In genomic region chr6:36957773-36958271, GRCh38 we compare ENCODE assay signal across 21 cellular contexts. TPM values are rescaled to one million over a fixed set of nuclear protein-coding genes. Genes with fewer than 3 reads are reported as not detected.
DNase-seq lines count a peak whose midpoint lies in the region; ATAC-seq, FAIRE-seq and TF ChIP-seq lines count a peak whose summit lies in the region.
"Had no signal": no experiment of that assay in that cellular context is flagged by ENCODE, and none has a peak within 500 bp of the region (broad histone marks: within the 10 kb centered on the region; RNA-seq: fewer than 3 reads in every experiment).

No MANE protein-coding gene starts in this region.

- H3K4me3 ChIP-seq in CD4-positive, CD25-positive, alpha-beta regulatory T cell (ENCODE audit: low read depth, low read length) = no peak overlapping the region
- H3K4me3 ChIP-seq in K562 (no peak overlapping the region), pancreas (no peak overlapping the region), PC-9 (no peak overlapping the region)

- H2AFZ ChIP-seq in K562 (ENCODE audit: low read depth, low read length) = no peak overlapping the region
- no peak overlapping the region for H2AFZ ChIP-seq in PC-9

- no peaks in the 10 kb centered on the region for H3K27me3 Mint-ChIP-seq in CD4-positive, CD25-positive, alpha-beta regulatory T cell
- H3K27me3 Mint-ChIP-seq: CD8-positive, alpha-beta memory T cell had no signal

- H4K20me1 ChIP-seq in K562 (replicated peaks; ENCODE audit: control insufficient read depth, insufficient read depth, low read length) = peaks cover 42% of the 10 kb centered on the region
- no peaks in the 10 kb centered on the region for H4K20me1 ChIP-seq in PC-9 (ENCODE audit: insufficient read depth)

- TF ChIP-seq CTCF in K562 (IDR thresholded peaks at IDR 0.05 in 2 of 3, conservative IDR thresholded peaks at IDR 0.05 in 1 of 3; ENCODE audit: insufficient read depth in 2 of 3, low read depth in 1 of 3, low read length in 3 of 3) (no peak), pancreas (IDR thresholded peaks at IDR 0.05) (no peak), PC-9 (conservative IDR thresholded peaks at IDR 0.05) (no peak)

- no peak overlapping the region for H3K27ac ChIP-seq in CD4-positive, CD25-positive, alpha-beta regulatory T cell (ENCODE audit: insufficient read depth, low read length, poor library complexity, severe bottlenecking)
- H3K27ac ChIP-seq in K562 (ENCODE audit: extremely low read depth, low read depth, low read length) = no peak overlapping the region
- no peak overlapping the region for H3K27ac ChIP-seq in pancreas
- H3K27ac ChIP-seq in PC-9 = no peak overlapping the region

- no peak overlapping the region for H3K4me2 ChIP-seq in K562 (ENCODE audit: insufficient read depth, low read length)
- no peak overlapping the region for H3K4me2 ChIP-seq in PC-9

- 0 out of 4 replicates have a peak overlapping the region, but pooled peaks of 1 of the 2 experiments have one; percentile 38 for H3K9ac ChIP-seq in K562 (ENCODE audit: insufficient read depth in 1 of 2, low read depth in 2 of 2, low read length in 2 of 2)

- H3K27ac Mint-ChIP-seq in CD4-positive, CD25-positive, alpha-beta regulatory T cell = peak overlapping the region in 1 of 3 donors; percentile 31

- peaks cover 9% of the 10 kb centered on the region for H3K36me3 ChIP-seq in CD4-positive, CD25-positive, alpha-beta regulatory T cell (ENCODE audit: control insufficient read depth, insufficient read depth, low read length)
- no peaks in the 10 kb centered on the region for H3K36me3 ChIP-seq in K562 (ENCODE audit: control insufficient read depth, insufficient read depth, low read length)
- H3K36me3 ChIP-seq in pancreas = no peaks in the 10 kb centered on the region
- no peaks in the 10 kb centered on the region for H3K36me3 ChIP-seq in PC-9 (ENCODE audit: low read depth)
- H3K36me3 ChIP-seq: BE2C had no signal

- TF ChIP-seq POLR2A in K562 (conservative IDR thresholded peaks at IDR 0.05) = no peak

- peak overlapping the region in 3 of 4 donors; percentile 11 to 96 (median 93) for H3K4me3 Mint-ChIP-seq in CD4-positive, CD25-positive, alpha-beta regulatory T cell

- peaks cover 28 to 71% (median 50%) of the 10 kb centered on the region in 4 donors for H3K4me1 Mint-ChIP-seq in CD4-positive, CD25-positive, alpha-beta regulatory T cell

- intact Hi-C loops in K562 (cut with micrococcal nuclease) (no loop called here), pancreas (cut with DNase I) (no loop called here), PC-9 (cut with micrococcal nuclease; ENCODE audit: unreplicated experiment) (no loop called here)

- in situ Hi-C loops in K562 (cut with MboI) = no loop called here

- no peaks in the 10 kb centered on the region for H3K36me3 Mint-ChIP-seq in CD4-positive, CD25-positive, alpha-beta regulatory T cell
- H3K36me3 Mint-ChIP-seq: CD8-positive, alpha-beta memory T cell had no signal

- H3K9me2 ChIP-seq in PC-9 (ENCODE audit: insufficient read depth) = no peaks in the 10 kb centered on the region

- TF ChIP-seq EP300 in K562 (IDR thresholded peaks at IDR 0.05; ENCODE audit: low read length) = no peak

- no peaks in the 10 kb centered on the region for H3K9me3 ChIP-seq in CD4-positive, CD25-positive, alpha-beta regulatory T cell (ENCODE audit: control insufficient read depth in 2 of 2, low read length in 2 of 2)
- H3K9me3 ChIP-seq in K562 (replicated peaks; ENCODE audit: control insufficient read depth, insufficient read depth, low read depth, low read length) (no peaks in the 10 kb centered on the region), pancreas (no peaks in the 10 kb centered on the region), PC-9 (ENCODE audit: insufficient read depth, low read depth) (no peaks in the 10 kb centered on the region)
- H3K9me3 ChIP-seq: BE2C had no signal

- CTCF ChIA-PET in K562 (lab: Yijun Ruan, JAX; ENCODE audit: low intra/inter-chr PET ratio) (no interaction called here), PC-9 (lab: Charles Lee) (no interaction called here)

- no peaks in the 10 kb centered on the region for H3K9me1 ChIP-seq in K562 (ENCODE audit: control insufficient read depth, insufficient read depth, low read length)

- WGBS in K562 (ENCODE audit: insufficient coverage, low coverage, missing lambda C conversion rate) = 41% methylated on average over 9 of the region's 9 CpGs
- WGBS in pancreas, 2 donors = 59 to 67% methylated on average over 9 of the region's 9 CpGs

- H3K79me2 ChIP-seq in K562 (ENCODE audit: control insufficient read depth, insufficient read depth, low read length) = no peaks in the 10 kb centered on the region
- H3K79me2 ChIP-seq in PC-9 (ENCODE audit: low read depth) = no peaks in the 10 kb centered on the region

- BruUV-seq in K562 (replicated peaks; lab: Mats Ljungman, UMichigan) (no TSS peak), PC-9 (replicated peaks; lab: Mats Ljungman, UMichigan) (no TSS peak)

- no peaks in the 10 kb centered on the region for H3K9me3 Mint-ChIP-seq in CD4-positive, CD25-positive, alpha-beta regulatory T cell
- H3K9me3 Mint-ChIP-seq: CD8-positive, alpha-beta memory T cell had no signal

- no peak for TF ChIP-seq RAD21 in K562 (CRISPR knock-in tag; conservative IDR thresholded peaks at IDR 0.05 in 1 of 2, IDR thresholded peaks at IDR 0.05 in 1 of 2)

- H3F3A ChIP-seq in PC-9 (ENCODE audit: insufficient read depth, low read depth) = peaks cover 11% of the 10 kb centered on the region; the same call in 1 of the 2 replicates

- no peaks in the 10 kb centered on the region for H3K27me3 ChIP-seq in CD4-positive, CD25-positive, alpha-beta regulatory T cell (ENCODE audit: control insufficient read depth, insufficient read depth, low read length)
- peaks cover 13 to 45% of the 10 kb centered on the region in 2 experiments; a peak in 4 of 5 replicates for H3K27me3 ChIP-seq in K562 (ENCODE audit: control insufficient read depth in 2 of 2, insufficient read depth in 2 of 2, low read length in 2 of 2)
- no peaks in the 10 kb centered on the region for H3K27me3 ChIP-seq in pancreas
- H3K27me3 ChIP-seq in PC-9 (ENCODE audit: insufficient read depth, low read depth) = no peaks in the 10 kb centered on the region
- H3K27me3 ChIP-seq: BE2C had no signal

- DNase-seq in activated CD4-positive, CD25-positive, alpha-beta regulatory T cell treated with anti-CD3 and anti-CD28 coated beads, Interleukin-2, amount 50 U/mL, for 72 hours = peak; percentile 13
- no peak for DNase-seq in CD4-positive, CD25-positive, alpha-beta regulatory T cell
- DNase-seq in K562 (ENCODE audit: extremely low read depth in 1 of 4, low spot score in 3 of 4) (no peak), pancreas (peak in 5 of 6 donors; percentile 66 to 86 (median 75)), PC-9 (no peak)
- DNase-seq in NK-92 treated with Interleukin-12 subunit alpha and Interleukin-12 subunit beta, amount 100 ng/mL, for 24 hours (lab: John Stamatoyannopoulos, UW) = no peak
- DNase-seq: 8988T; BE2C; CD8-positive, alpha-beta memory T cell; DMS79 treated with DMSO at 0.1 percent for 48 hours; GOT3; KG1; NCI-H1436 treated with DMSO at 0.1 percent for 48 hours; NCI-H2029 treated with DMSO at 0.1 percent for 48 hours; NCI-H510A; NCI-H774 had no signal

- no peak for ATAC-seq in activated CD4-positive, CD25-positive, alpha-beta regulatory T cell treated with anti-CD3 and anti-CD28 coated beads, Interleukin-2, amount 50 U/mL, for 24 hours
- no peak for ATAC-seq in CD4-positive, CD25-positive, alpha-beta regulatory T cell (ENCODE audit: low read depth in 2 of 2)
- ATAC-seq in K562 = no peak
- ATAC-seq in pancreas = peak; percentile 48 to 93 (median 82)
- ATAC-seq in GM19324 (IDR thresholded peaks at IDR 0.05; ENCODE audit: low FRiP score, unreplicated experiment) = no peak
- ATAC-seq: Panc1 had no signal

- peaks cover 59% of the 10 kb centered on the region for H3K4me1 ChIP-seq in CD4-positive, CD25-positive, alpha-beta regulatory T cell (ENCODE audit: control insufficient read depth, insufficient read depth, low read length, poor library complexity, severe bottlenecking)
- H3K4me1 ChIP-seq in K562 (replicated peaks in 1 of 2; ENCODE audit: control insufficient read depth in 2 of 2, insufficient read depth in 2 of 2, low read length in 2 of 2) (peaks cover 29 to 48% of the 10 kb centered on the region in 2 experiments; a peak in 4 of 5 replicates), pancreas (no peaks in the 10 kb centered on the region), PC-9 (replicated peaks; ENCODE audit: insufficient read depth) (peaks cover 26% of the 10 kb centered on the region)

- POLR2A ChIA-PET in K562 (lab: Yijun Ruan, JAX) = interaction anchor here (0.6 to 1.3 kb wide), 2 partner anchors 11 to 212 kb away, joined by 3 read pairs; no protein-coding TSS in a partner anchor
- POLR2A ChIA-PET in PC-9 (lab: Charles Lee; ENCODE audit: unreplicated experiment) = no interaction called here

- FAIRE-seq in K562 (lab: Jason Lieb, UNC) = no peak
- FAIRE-seq in pancreas (lab: Jason Lieb, UNC) = no peak
- FAIRE-seq: D721Med had no signal

RNA-seq across cellular contexts. Expression of gene PI16, which starts 3.3 kb away (rescaled TPM):
- 62.2 TPM for total RNA-seq in CD4-positive, CD25-positive, alpha-beta regulatory T cell
- polyA plus RNA-seq in CD4-positive, CD25-positive, alpha-beta regulatory T cell = 100 to 1,000 TPM in 1 of 4 donors, 10 to 100 TPM in 3; 31.9 to 113 (median 77.1) TPM
- total RNA-seq in K562 (2011; cell fraction: chromatin; rRNA removed; ENCODE audit: low replicate concordance) = 0.42 TPM in 1 of 2 replicates, not detected in the other
- total RNA-seq in K562 (2011; cell fraction: nucleolus; rRNA removed) = 0.33 TPM in 1 of 2 replicates, not detected in the other
- 0.15 and 0.84 TPM in 2 replicates for total RNA-seq in K562 (2011; cell fraction: nucleoplasm; rRNA removed)
- total RNA-seq in K562 (2014; rRNA removed) (0.12 and 0.18 TPM in 2 replicates), K562 (2014; rRNA removed; fragmentation: Illumina TruSeq; extraction: Trizol) (not detected in 2 replicates), K562 (2015; rRNA removed; fragmentation: Illumina TruSeq; extraction: Trizol) (not detected in 2 replicates), K562 (2021) (0.18 TPM in 1 of 2 replicates, not detected in the other), pancreas (1 to 10 TPM in 2 of 6 donors, under 1 TPM in 4; 0.23 to 6.9 (median 0.72) TPM), PC-9 (2021) (0.83 and 1.9 TPM in 2 replicates)
- polyA plus RNA-seq in K562 (2011; rRNA removed) (0.06 TPM in 1 of 2 replicates, not detected in the other), K562 (2014; fragmentation: Illumina TruSeq; extraction: Trizol) (0.08 TPM in 1 of 2 replicates, not detected in the other), K562 (2014; fragmentation: Nextera tagmentation; extraction: Ambion mirVana) (not detected), K562 (2014; rRNA removed) (0.54 TPM in 1 of 2 replicates, not detected in the other), pancreas (1 to 10 TPM; 3.0 to 7.3 TPM)
- polyA plus RNA-seq in K562 (2011; cell fraction: cytosol; rRNA removed) = not detected in 2 replicates
- 0.06 and 0.13 TPM in 2 replicates for polyA plus RNA-seq in K562 (2011; cell fraction: nucleus; rRNA removed)
- polyA plus RNA-seq in K562 (2012) = 0.10 and 0.64 TPM in 2 replicates
- polyA minus RNA-seq in K562 (2011; rRNA and poly(A)+ RNA removed) = not detected in 2 replicates
- not detected in 2 replicates for polyA minus RNA-seq in K562 (2011; cell fraction: cytosol; rRNA and poly(A)+ RNA removed)
- polyA minus RNA-seq in K562 (2011; cell fraction: nucleus; rRNA and poly(A)+ RNA removed) = 0.33 TPM in 1 of 2 replicates, not detected in the other
- total RNA-seq: G401 had no signal

RNA-seq across cellular contexts. Expression of gene MTCH1, which starts 28.2 kb away (rescaled TPM):
- total RNA-seq in CD4-positive, CD25-positive, alpha-beta regulatory T cell = 220 TPM
- polyA plus RNA-seq in CD4-positive, CD25-positive, alpha-beta regulatory T cell = 10 to 100 TPM; 83.9 to 95.8 (median 89.5) TPM
- total RNA-seq in K562 (2011; cell fraction: chromatin; rRNA removed; ENCODE audit: low replicate concordance) = 102 and 218 TPM in 2 replicates
- total RNA-seq in K562 (2011; cell fraction: nucleolus; rRNA removed) = 162 and 195 TPM in 2 replicates
- total RNA-seq in K562 (2011; cell fraction: nucleoplasm; rRNA removed) = 126 and 134 TPM in 2 replicates
- total RNA-seq in K562 (2014; rRNA removed) (118 and 148 TPM in 2 replicates), K562 (2014; rRNA removed; fragmentation: Illumina TruSeq; extraction: Trizol) (98.3 and 112 TPM in 2 replicates), K562 (2015; rRNA removed; fragmentation: Illumina TruSeq; extraction: Trizol) (114 and 122 TPM in 2 replicates), K562 (2021) (153 and 161 TPM in 2 replicates), pancreas (100 to 1,000 TPM in 2 of 6 donors, 10 to 100 TPM in 4; 83.6 to 102 (median 87.2) TPM), PC-9 (2021) (236 and 241 TPM in 2 replicates)
- polyA plus RNA-seq in K562 (2011; rRNA removed) (135 and 137 TPM in 2 replicates), K562 (2014; fragmentation: Illumina TruSeq; extraction: Trizol) (125 and 128 TPM in 2 replicates), K562 (2014; fragmentation: Nextera tagmentation; extraction: Ambion mirVana) (10 to 100 TPM in 1 of 2 experiments, 1 to 10 TPM in 1; 7.9 to 14.1 TPM), K562 (2014; rRNA removed) (102 and 116 TPM in 2 replicates), pancreas (100 to 1,000 TPM in 1 of 2 donors, 10 to 100 TPM in 1; 66.8 to 146 TPM)
- polyA plus RNA-seq in K562 (2011; cell fraction: cytosol; rRNA removed) = 156 and 157 TPM in 2 replicates
- polyA plus RNA-seq in K562 (2011; cell fraction: nucleus; rRNA removed) = 338 and 345 TPM in 2 replicates
- polyA plus RNA-seq in K562 (2012) = 148 and 189 TPM in 2 replicates
- polyA minus RNA-seq in K562 (2011; rRNA and poly(A)+ RNA removed) = 101 and 125 TPM in 2 replicates
- 65.4 and 66.7 TPM in 2 replicates for polyA minus RNA-seq in K562 (2011; cell fraction: cytosol; rRNA and poly(A)+ RNA removed)
- 139 and 166 TPM in 2 replicates for polyA minus RNA-seq in K562 (2011; cell fraction: nucleus; rRNA and poly(A)+ RNA removed)

RNA-seq across cellular contexts. Expression of gene FGD2, which starts 47.6 kb away (rescaled TPM):
- total RNA-seq in CD4-positive, CD25-positive, alpha-beta regulatory T cell = 1.9 TPM
- polyA plus RNA-seq in CD4-positive, CD25-positive, alpha-beta regulatory T cell = under 1 TPM in 3 of 4 donors, not detected in 1; 0.21 to 0.77 (median 0.43) TPM
- 0.30 and 0.49 TPM in 2 replicates for total RNA-seq in K562 (2011; cell fraction: chromatin; rRNA removed; ENCODE audit: low replicate concordance)
- total RNA-seq in K562 (2011; cell fraction: nucleolus; rRNA removed) = 0.13 TPM in 1 of 2 replicates, not detected in the other
- 0.37 TPM in 1 of 2 replicates, not detected in the other for total RNA-seq in K562 (2011; cell fraction: nucleoplasm; rRNA removed)
- total RNA-seq in K562 (2014; rRNA removed) (0.04 TPM in 1 of 2 replicates, not detected in the other), K562 (2014; rRNA removed; fragmentation: Illumina TruSeq; extraction: Trizol) (not detected in 2 replicates), K562 (2015; rRNA removed; fragmentation: Illumina TruSeq; extraction: Trizol) (0.15 TPM in 1 of 2 replicates, not detected in the other), K562 (2021) (0.13 TPM in 1 of 2 replicates, not detected in the other), pancreas (10 to 100 TPM in 1 of 6 donors, 1 to 10 TPM in 4, under 1 TPM in 1; 0.98 to 13.2 (median 3.3) TPM), PC-9 (2021) (0.50 and 0.55 TPM in 2 replicates)
- polyA plus RNA-seq in K562 (2011; rRNA removed) (0.04 TPM in 1 of 2 replicates, not detected in the other), K562 (2014; fragmentation: Illumina TruSeq; extraction: Trizol) (not detected in 2 replicates), K562 (2014; fragmentation: Nextera tagmentation; extraction: Ambion mirVana) (not detected), K562 (2014; rRNA removed) (0.09 TPM in 1 of 2 replicates, not detected in the other), pancreas (1 to 10 TPM; 1.7 to 3.2 TPM)
- 0.04 and 0.06 TPM in 2 replicates for polyA plus RNA-seq in K562 (2011; cell fraction: cytosol; rRNA removed)
- 0.15 and 0.44 TPM in 2 replicates for polyA plus RNA-seq in K562 (2011; cell fraction: nucleus; rRNA removed)
- polyA plus RNA-seq in K562 (2012) = 0.17 and 0.42 TPM in 2 replicates
- polyA minus RNA-seq in K562 (2011; rRNA and poly(A)+ RNA removed) = 0.03 TPM in 1 of 2 replicates, not detected in the other
- not detected in 2 replicates for polyA minus RNA-seq in K562 (2011; cell fraction: cytosol; rRNA and poly(A)+ RNA removed)
- 0.33 TPM in 1 of 2 replicates, not detected in the other for polyA minus RNA-seq in K562 (2011; cell fraction: nucleus; rRNA and poly(A)+ RNA removed)

Comparison
In these comparisons a context has a peak if more than half of its experiments do, and no peak if none do; other contexts are left out.
1. DNase-seq: peak in activated CD4-positive, CD25-positive, alpha-beta regulatory T cell treated with anti-CD3 and anti-CD28 coated beads, Interleukin-2, amount 50 U/mL, for 72 hours (single experiment) and pancreas (5 of 6); none in CD4-positive, CD25-positive, alpha-beta regulatory T cell (0 of 3), K562 (0 of 4), PC-9 (0 of 2) and NK-92 treated with Interleukin-12 subunit alpha and Interleukin-12 subunit beta, amount 100 ng/mL, for 24 hours (single experiment).
2. ATAC-seq: peak in pancreas (4 of 4); none in activated CD4-positive, CD25-positive, alpha-beta regulatory T cell treated with anti-CD3 and anti-CD28 coated beads, Interleukin-2, amount 50 U/mL, for 24 hours (0 of 2), CD4-positive, CD25-positive, alpha-beta regulatory T cell (0 of 2), K562 (single experiment) and GM19324 (single experiment).